In genomic region chr4:78939667-78940008, GRCh38 we compare ENCODE assay signal across 8 cellular contexts. TPM values are rescaled to one million over a fixed set of nuclear protein-coding genes. Genes with fewer than 3 reads are reported as not detected.
DNase-seq lines count a peak whose midpoint lies in the region; ATAC-seq and TF ChIP-seq lines count a peak whose summit lies in the region.

No MANE protein-coding gene starts in this region.

- CTCF ChIA-PET in activated CD8-positive, alpha-beta memory T cell treated with anti-CD3 and anti-CD28 coated beads, Interleukin-2, amount 10 ng/mL, durations not matched to agents 7 days and 5 days (lab: Charles Lee) = interaction anchor here (1.0 to 2.9 kb wide), 3 partner anchors 13 to 1263 kb away, joined by 4 to 10 read pairs (median 4); no protein-coding TSS in a partner anchor

- H3K36me3 ChIP-seq in iPS DF 6.9 (ENCODE audit: control insufficient read depth, insufficient read depth, low read length) = no peaks in the 10 kb centered on the region

- ATAC-seq in activated CD8-positive, alpha-beta memory T cell treated with anti-CD3 and anti-CD28 coated beads, Interleukin-2, amount 10 ng/mL, durations not matched to agents 7 days and 5 days = no peak
- ATAC-seq in HG02938 (IDR thresholded peaks at IDR 0.05; ENCODE audit: unreplicated experiment) (peak; percentile 27), T-helper 17 cell (peak; percentile 28)
- no peak for ATAC-seq in stimulated activated naive CD8-positive, alpha-beta T cell treated with anti-CD3 and anti-CD28 coated beads, Interleukin-15, amount 100 ng/mL, for 72 hours

- no peaks in the 10 kb centered on the region; the same call in 1 of the 2 replicates for H3K27me3 ChIP-seq in iPS DF 6.9 (ENCODE audit: control insufficient read depth, insufficient read depth, low read length)

- DNase-seq in activated CD8-positive, alpha-beta memory T cell treated with anti-CD3 and anti-CD28 coated beads, Interleukin-2, amount 10 ng/mL, durations not matched to agents 7 days and 5 days = no peak
- DNase-seq in activated CD8-positive, alpha-beta memory T cell treated with anti-CD3 and anti-CD28 coated beads, Interleukin-2, amount 50 U/mL, for 48 hours = no peak
- DNase-seq in T-helper 17 cell = no peak
- no peak for DNase-seq in iPS DF 6.9 (ENCODE audit: low read depth, low spot score)
- no peak for DNase-seq in stimulated activated naive CD8-positive, alpha-beta T cell treated with anti-CD3 and anti-CD28 coated beads, Interleukin-15, amount 100 ng/mL, for 72 hours
- DNase-seq in Kasumi-1 (lab: John Stamatoyannopoulos, UW) = no peak
- no peak for DNase-seq in GM13976 (ENCODE audit: low spot score)

- peaks cover 34% of the 10 kb centered on the region for H3K4me1 Mint-ChIP-seq in activated CD8-positive, alpha-beta memory T cell treated with anti-CD3 and anti-CD28 coated beads, Interleukin-2, amount 10 ng/mL, durations not matched to agents 7 days and 5 days
- H3K4me1 Mint-ChIP-seq in T-helper 17 cell = peaks cover 36% of the 10 kb centered on the region
- peaks cover 47% of the 10 kb centered on the region for H3K4me1 Mint-ChIP-seq in stimulated activated naive CD8-positive, alpha-beta T cell treated with anti-CD3 and anti-CD28 coated beads, Interleukin-15, amount 100 ng/mL, for 72 hours

- no peak overlapping the region for H3K27ac ChIP-seq in iPS DF 6.9 (ENCODE audit: low read length)

- H3K9me3 ChIP-seq in T-helper 17 cell (ENCODE audit: control insufficient read depth, low read length, poor library complexity, severe bottlenecking) = no peaks in the 10 kb centered on the region
- no peaks in the 10 kb centered on the region for H3K9me3 ChIP-seq in iPS DF 6.9 (ENCODE audit: control insufficient read depth, insufficient read depth, low read length)

- peak overlapping the region; percentile 21; the same call in 1 of the 2 replicates for H3K4me3 ChIP-seq in iPS DF 6.9 (ENCODE audit: low read length)

- in situ Hi-C loops in GM13976 (cut with MboI; ENCODE audit: low sequenced_read_pairs, unreplicated experiment) = no loop called here

- no CpG with 5 or more reads among the region's 9 CpGs for WGBS in iPS DF 6.9 (ENCODE audit: insufficient coverage, insufficient read length)

- H3K27ac Mint-ChIP-seq in activated CD8-positive, alpha-beta memory T cell treated with anti-CD3 and anti-CD28 coated beads, Interleukin-2, amount 10 ng/mL, durations not matched to agents 7 days and 5 days = peak overlapping the region; percentile 76
- peak overlapping the region; percentile 6 for H3K27ac Mint-ChIP-seq in T-helper 17 cell
- peak overlapping the region in 1 of 2 donors; percentile 84 for H3K27ac Mint-ChIP-seq in stimulated activated naive CD8-positive, alpha-beta T cell treated with anti-CD3 and anti-CD28 coated beads, Interleukin-15, amount 100 ng/mL, for 72 hours

- no peak for TF ChIP-seq CTCF in GM13976 (IDR thresholded peaks at IDR 0.05; ENCODE audit: borderline replicate concordance, control extremely low read depth, extremely low read depth, insufficient read depth, missing control alignments)

- H3K27me3 Mint-ChIP-seq in activated CD8-positive, alpha-beta memory T cell treated with anti-CD3 and anti-CD28 coated beads, Interleukin-2, amount 10 ng/mL, durations not matched to agents 7 days and 5 days = peaks cover 23% of the 10 kb centered on the region
- peaks cover 30% of the 10 kb centered on the region for H3K27me3 Mint-ChIP-seq in T-helper 17 cell
- H3K27me3 Mint-ChIP-seq in stimulated activated naive CD8-positive, alpha-beta T cell treated with anti-CD3 and anti-CD28 coated beads, Interleukin-15, amount 100 ng/mL, for 72 hours = peaks cover 27% of the 10 kb centered on the region

- H3K4me1 ChIP-seq in iPS DF 6.9 (ENCODE audit: control insufficient read depth, insufficient read depth, low read length) = peaks cover 6% of the 10 kb centered on the region

- H3K9me3 Mint-ChIP-seq in activated CD8-positive, alpha-beta memory T cell treated with anti-CD3 and anti-CD28 coated beads, Interleukin-2, amount 10 ng/mL, durations not matched to agents 7 days and 5 days (ENCODE audit: low read depth) = no peaks in the 10 kb centered on the region
- no peaks in the 10 kb centered on the region for H3K9me3 Mint-ChIP-seq in stimulated activated naive CD8-positive, alpha-beta T cell treated with anti-CD3 and anti-CD28 coated beads, Interleukin-15, amount 100 ng/mL, for 72 hours

- peak overlapping the region; percentile 72 for H3K4me3 Mint-ChIP-seq in activated CD8-positive, alpha-beta memory T cell treated with anti-CD3 and anti-CD28 coated beads, Interleukin-2, amount 10 ng/mL, durations not matched to agents 7 days and 5 days
- H3K4me3 Mint-ChIP-seq in T-helper 17 cell = peak overlapping the region; percentile 100
- peak overlapping the region; percentile 84 to 93 for H3K4me3 Mint-ChIP-seq in stimulated activated naive CD8-positive, alpha-beta T cell treated with anti-CD3 and anti-CD28 coated beads, Interleukin-15, amount 100 ng/mL, for 72 hours

- H3K36me3 Mint-ChIP-seq in activated CD8-positive, alpha-beta memory T cell treated with anti-CD3 and anti-CD28 coated beads, Interleukin-2, amount 10 ng/mL, durations not matched to agents 7 days and 5 days = peaks cover 4% of the 10 kb centered on the region
- peaks cover 5% of the 10 kb centered on the region for H3K36me3 Mint-ChIP-seq in T-helper 17 cell (ENCODE audit: low read depth)

RNA-seq across cellular contexts. Expression of gene PAQR3, which starts 0.4 kb away (rescaled TPM):
- 10 to 100 TPM; 13.3 to 15.7 TPM for total RNA-seq in activated CD8-positive, alpha-beta memory T cell treated with anti-CD3 and anti-CD28 coated beads, Interleukin-2, amount 10 ng/mL, durations not matched to agents 7 days and 5 days
- 10 to 100 TPM; 25.5 to 29.5 TPM for total RNA-seq in T-helper 17 cell

Comparison
In these comparisons a context has a peak if more than half of its experiments do, and no peak if none do; other contexts are left out.
1. ATAC-seq: peak in HG02938 (single experiment) and T-helper 17 cell (single experiment); none in activated CD8-positive, alpha-beta memory T cell treated with anti-CD3 and anti-CD28 coated beads, Interleukin-2, amount 10 ng/mL, durations not matched to agents 7 days and 5 days (single experiment) and stimulated activated naive CD8-positive, alpha-beta T cell treated with anti-CD3 and anti-CD28 coated beads, Interleukin-15, amount 100 ng/mL, for 72 hours (single experiment).
2. Peak in every context shown above with its lines, with median percentiles within 50 percentile points of each other: H3K4me3 Mint-ChIP-seq.